In genomic region chr4:56619160-56619559, GRCh38 we compare ENCODE assay signal across 10 cellular contexts.
DNase-seq lines count a peak whose midpoint lies in the region; ATAC-seq, FAIRE-seq and TF ChIP-seq lines count a peak whose summit lies in the region.
"Had no signal": no experiment of that assay in that cellular context is flagged by ENCODE, and none has a peak within 500 bp of the region (broad histone marks: within the 10 kb centered on the region; RNA-seq: fewer than 3 reads in every experiment).

No MANE protein-coding gene starts in this region.

- H3K9ac ChIP-seq in endothelial cell of umbilical vein (replicated peaks; ENCODE audit: extremely low read depth, insufficient read depth, low read length): no peak overlapping the region

- TF ChIP-seq POLR2A in NB4 (IDR thresholded peaks at IDR 0.05; ENCODE audit: extremely low read depth, insufficient read length): no peak
- TF ChIP-seq POLR2A in endothelial cell of umbilical vein (IDR thresholded peaks at IDR 0.05; ENCODE audit: low read depth, low read length): no peak

- H3K36me3 ChIP-seq in endothelial cell of umbilical vein (ENCODE audit: control insufficient read depth in 2 of 2, extremely low read depth in 1 of 2, insufficient read depth in 2 of 2, low read length in 2 of 2): no peaks in the 10 kb centered on the region

- ATAC-seq in GM21360 (IDR thresholded peaks at IDR 0.05; ENCODE audit: unreplicated experiment) (peak; percentile 81), Right ventricle myocardium inferior (no peak)

- DNase-seq in ELR (ENCODE audit: low read depth) (peak; percentile 37), NB4 (ENCODE audit: low read depth) (peak; percentile 6), endothelial cell of umbilical vein (ENCODE audit: low read depth, low spot score) (peak; percentile 29), Ammon's horn (ENCODE audit: low spot score) (no peak), Right ventricle myocardium inferior (ENCODE audit: missing footprints) (no peak), HTR-8/SVneo (ENCODE audit: insufficient read length, low spot score) (no peak)
- no peak for DNase-seq in effector CD4-positive, alpha-beta T cell
- DNase-seq: activated CD8-positive, alpha-beta memory T cell treated with anti-CD3 and anti-CD28 coated beads, Interleukin-2, amount 50 U/mL, for 4 hours; NCI-H2081 had no signal

- no peak for TF ChIP-seq CTCF in NB4 (IDR thresholded peaks at IDR 0.05; ENCODE audit: low read depth, low read length)
- no peak for TF ChIP-seq CTCF in endothelial cell of umbilical vein (IDR thresholded peaks at IDR 0.05; ENCODE audit: extremely low read depth in 1 of 2, insufficient read depth in 1 of 2, low read depth in 1 of 2, low read length in 2 of 2)

- dilution Hi-C loops in endothelial cell of umbilical vein (cut with MboI; ENCODE audit: extremely low pct_ligation_motif_present, low sequenced_read_pairs): no loop called here

- no TSS peak for BruUV-seq in endothelial cell of umbilical vein (replicated peaks; lab: Mats Ljungman, UMichigan)

- H3K4me3 ChIP-seq in NB4 (ENCODE audit: low read depth, low read length) (no peak overlapping the region), endothelial cell of umbilical vein (replicated peaks in 1 of 3; ENCODE audit: insufficient read depth in 1 of 3, low read depth in 1 of 3, low read length in 3 of 3) (no peak overlapping the region)

- peaks cover 0 to 2% of the 10 kb centered on the region in 2 experiments for H3K27me3 ChIP-seq in endothelial cell of umbilical vein (ENCODE audit: control insufficient read depth in 2 of 2, insufficient read depth in 2 of 2, low read length in 2 of 2)

- intact Hi-C loops in endothelial cell of umbilical vein (cut with micrococcal nuclease) (no loop called here), Right ventricle myocardium inferior (cut with DNase I) (no loop called here)

- CTCF ChIA-PET in endothelial cell of umbilical vein (lab: Charles Lee): interaction anchor here (1.0 to 2.5 kb wide), 3 partner anchors 10 to 43 kb away, joined by 3 to 10 read pairs (median 5); no protein-coding TSS in a partner anchor

- no peak overlapping the region for H2AFZ ChIP-seq in endothelial cell of umbilical vein (ENCODE audit: low read depth, low read length)

- no peak overlapping the region for H3K27ac ChIP-seq in endothelial cell of umbilical vein (ENCODE audit: insufficient read depth, low read depth, low read length)

- POLR2A ChIA-PET in endothelial cell of umbilical vein (lab: Charles Lee): no interaction called here

- no peaks in the 10 kb centered on the region for H3K9me3 ChIP-seq in endothelial cell of umbilical vein (replicated peaks; ENCODE audit: control insufficient read depth, insufficient read depth, low read length)

- no peaks in the 10 kb centered on the region for H4K20me1 ChIP-seq in endothelial cell of umbilical vein (replicated peaks; ENCODE audit: control insufficient read depth, extremely low read depth, insufficient read depth, low read length)

- FAIRE-seq in endothelial cell of umbilical vein (lab: Jason Lieb, UNC) (no peak), HTR-8/SVneo (lab: Jason Lieb, UNC) (no peak)

- no peaks in the 10 kb centered on the region for H3K4me1 ChIP-seq in endothelial cell of umbilical vein (ENCODE audit: control insufficient read depth, extremely low read depth, insufficient read depth, low read length)

- H3K9me1 ChIP-seq in endothelial cell of umbilical vein (replicated peaks; ENCODE audit: control insufficient read depth, extremely low read depth, insufficient read depth, low read length): no peaks in the 10 kb centered on the region

- H3K4me2 ChIP-seq in endothelial cell of umbilical vein (ENCODE audit: insufficient read depth, low read length): no peak overlapping the region

- no peaks in the 10 kb centered on the region for H3K79me2 ChIP-seq in endothelial cell of umbilical vein (ENCODE audit: control insufficient read depth, insufficient read depth, low read length)

TF ChIP-seq in endothelial cell of umbilical vein, 7 proteins besides CTCF, POLR2A, EP300 and RAD21:
- TF ChIP-seq FOS (IDR thresholded peaks at IDR 0.05; ENCODE audit: borderline replicate concordance, insufficient read depth, low read length) (no peak), EZH2 (IDR thresholded peaks at IDR 0.05; ENCODE audit: borderline replicate concordance, low read depth, low read length, severe bottlenecking) (no peak), MYC (IDR thresholded peaks at IDR 0.05; ENCODE audit: low read depth, low read length) (no peak), MAX (IDR thresholded peaks at IDR 0.05; ENCODE audit: insufficient read depth, insufficient read length) (no peak), GATA2 (IDR thresholded peaks at IDR 0.05; ENCODE audit: insufficient read depth, insufficient read length, low read depth, low read length) (no peak), POLR2AphosphoS5 (IDR thresholded peaks at IDR 0.05; ENCODE audit: insufficient read depth, low read depth, low read length) (no peak), JUN (IDR thresholded peaks at IDR 0.05; ENCODE audit: borderline replicate concordance, insufficient read depth, insufficient read length, low read depth) (no peak)

Comparison
In these comparisons a context has a peak if more than half of its experiments do, and no peak if none do; other contexts are left out.
1. DNase-seq: peak in ELR (single experiment), NB4 (single experiment) and endothelial cell of umbilical vein (single experiment); none in Ammon's horn (single experiment), effector CD4-positive, alpha-beta T cell (single experiment), Right ventricle myocardium inferior (single experiment) and HTR-8/SVneo (single experiment).